8 cellular contexts compared by ENCODE assay signal in the genomic region with DNA sequence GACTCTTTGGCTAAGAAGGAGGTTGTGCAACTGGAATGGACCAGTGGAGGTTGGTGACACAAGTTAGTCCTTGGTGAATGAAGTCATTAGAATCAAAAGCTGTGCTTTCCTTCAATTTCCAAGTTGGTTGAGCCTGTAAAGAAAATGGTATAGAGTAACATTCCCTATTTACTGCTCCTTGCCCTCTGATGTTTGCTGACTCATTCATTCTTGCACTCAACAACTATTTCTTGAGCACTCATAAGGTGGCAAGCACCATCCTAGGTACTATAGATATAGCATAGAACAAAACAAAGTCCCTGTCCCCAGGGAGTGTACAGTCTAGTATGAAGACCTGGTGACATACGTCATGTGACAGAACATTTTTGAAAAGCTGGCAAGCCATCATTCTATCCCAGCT.
"Had no signal": no experiment of that assay in that cellular context is flagged by ENCODE, and none has a peak within 500 bp of the region (broad histone marks: within the 10 kb centered on the region; RNA-seq: fewer than 3 reads in every experiment).

No MANE protein-coding gene starts in this region.

- H2AFZ ChIP-seq: GM23338 had no signal

- H3K4me1 Mint-ChIP-seq: IgD-negative memory B cell had no signal

- H3K4me2 ChIP-seq: GM23338 had no signal

- FAIRE-seq: H1, H54, HTR-8/SVneo had no signal

- H3K9me3 Mint-ChIP-seq: GM23338, H9, IgD-negative memory B cell had no signal

- DNase-seq: H9, HCEC 1CT, KG1 had no signal

- H3K27ac Mint-ChIP-seq: GM23338, H9, IgD-negative memory B cell had no signal

- ATAC-seq: GM23338 had no signal

- H3K4me3 ChIP-seq: GM23338 had no signal

- H3K4me3 Mint-ChIP-seq: GM23338, H9, IgD-negative memory B cell had no signal

- H3K36me3 Mint-ChIP-seq: IgD-negative memory B cell had no signal
